ENCODE assay signal across 8 cellular contexts in the genomic region with DNA sequence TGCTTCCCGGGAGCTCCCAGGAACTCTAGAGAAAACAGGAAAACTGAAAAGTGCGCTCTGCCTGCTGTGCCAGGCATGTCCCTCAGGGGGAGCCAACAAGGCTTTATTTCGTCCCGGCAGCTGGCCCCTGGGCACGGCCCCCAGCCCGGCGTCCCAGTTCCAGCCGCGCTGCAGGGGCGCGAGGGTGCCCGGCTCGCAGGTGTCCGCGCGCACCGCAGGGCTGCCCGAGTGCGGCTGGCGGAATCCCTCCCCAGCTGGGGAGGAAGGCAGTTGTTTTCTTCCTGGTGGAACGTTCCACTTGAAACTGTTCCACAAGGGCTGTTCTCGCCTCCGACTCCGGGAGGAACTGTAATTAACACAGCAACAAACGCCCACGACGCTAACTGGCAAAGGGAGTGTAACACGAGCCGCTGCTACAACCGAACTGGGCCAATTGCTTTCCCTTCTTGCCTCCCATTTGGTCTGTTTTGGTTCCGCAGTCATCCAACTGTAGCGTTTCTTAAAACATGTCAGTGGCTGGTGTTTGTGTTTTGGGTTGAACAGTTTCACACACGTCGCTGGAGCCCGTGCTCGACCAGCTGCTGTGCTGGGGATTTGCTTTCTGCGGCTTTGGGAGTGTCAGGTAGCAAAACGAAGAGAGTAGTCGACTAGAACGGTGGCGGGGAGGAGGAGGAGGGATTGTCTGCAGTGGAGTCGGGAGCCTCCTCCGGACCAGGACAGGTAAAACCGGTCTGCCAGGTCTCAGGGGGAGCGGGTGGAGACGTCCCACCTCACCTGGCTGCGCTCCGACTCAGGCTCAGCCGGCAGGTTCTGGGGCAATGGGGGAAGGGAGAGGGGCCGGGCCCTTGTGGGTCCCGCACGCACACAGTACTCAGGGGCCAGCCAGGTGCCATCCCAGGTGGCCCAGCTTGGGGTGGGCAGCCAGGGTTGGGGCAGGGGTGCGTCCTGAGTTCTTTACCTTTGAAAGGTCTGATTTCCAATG.
DNase-seq lines count a peak whose midpoint lies in the region; ATAC-seq and TF ChIP-seq lines count a peak whose summit lies in the region.

No MANE protein-coding gene starts in this region.

- CTCF ChIA-PET in AG04449 (lab: Yijun Ruan, JAX), result interaction anchor here (0.6 to 4.0 kb wide), 19 partner anchors 9 to 261 kb away, joined by 3 to 35 read pairs (median 4); no protein-coding TSS in a partner anchor

- peak overlapping the region; percentile 37 for H3K9ac ChIP-seq in SU-DHL-6 (ENCODE audit: low read length)

- no peaks in the 10 kb centered on the region for H3K9me3 ChIP-seq in SU-DHL-6 (ENCODE audit: insufficient read depth, low read length)

- no peak for DNase-seq in AG04449 (ENCODE audit: low read depth, low spot score)
- DNase-seq in NCI-H1092 (lab: John Stamatoyannopoulos, UW), result peak; percentile 26
- DNase-seq in cerebellum (ENCODE audit: low spot score), result peak; percentile 7
- DNase-seq in islet precursor cell, result peak; percentile 96

- H4K20me1 ChIP-seq in SU-DHL-6 (ENCODE audit: low read depth, low read length), result no peaks in the 10 kb centered on the region

- H3K9me2 ChIP-seq in SU-DHL-6 (replicated peaks; ENCODE audit: insufficient read depth, low read length), result no peaks in the 10 kb centered on the region

- POLR2A ChIA-PET in AG04449 (lab: Yijun Ruan, JAX), result no interaction called here

- no peaks in the 10 kb centered on the region for H3K79me2 ChIP-seq in SU-DHL-6 (ENCODE audit: insufficient read depth, low read length)

- peak; percentile 86 for ATAC-seq in HG02759 (IDR thresholded peaks at IDR 0.05; ENCODE audit: unreplicated experiment)

- H3K4me2 ChIP-seq in SU-DHL-6 (ENCODE audit: low read depth, low read length, poor library complexity, severe bottlenecking), result peak overlapping the region; percentile 57

- H3K27ac ChIP-seq in SU-DHL-6 (ENCODE audit: low read depth, low read length) (no peak overlapping the region), skin epidermis (peak overlapping the region in 20 of 21 experiments; percentile 24 to 91 (median 79))

- H3F3A ChIP-seq in SU-DHL-6 (ENCODE audit: insufficient read depth), result no peaks in the 10 kb centered on the region

- H2AFZ ChIP-seq in SU-DHL-6 (ENCODE audit: low read depth, low read length, severe bottlenecking), result peak overlapping the region; percentile 29

- H3K4me3 ChIP-seq in AG04449 (ENCODE audit: low read depth, low read length) (peak overlapping the region; percentile 61), SU-DHL-6 (ENCODE audit: insufficient read depth, low read length, poor library complexity, severe bottlenecking) (peak overlapping the region; percentile 40), skin epidermis (peak overlapping the region; percentile 36 to 65 (median 51))

- no peaks in the 10 kb centered on the region for H3K27me3 ChIP-seq in SU-DHL-6 (ENCODE audit: low read length)

- H3K36me3 ChIP-seq in SU-DHL-6 (ENCODE audit: low read length), result no peaks in the 10 kb centered on the region

- TF ChIP-seq CTCF in AG04449 (IDR thresholded peaks at IDR 0.05; ENCODE audit: insufficient read depth, low read length, missing control alignments) (peak; percentile 74), GM12874 (IDR thresholded peaks at IDR 0.05; ENCODE audit: insufficient read depth, low read depth, low read length) (peak; percentile 74), SU-DHL-6 (IDR thresholded peaks at IDR 0.05; ENCODE audit: insufficient read depth, low read length, poor library complexity, severe bottlenecking) (peak; percentile 54)
